In the genomic region with DNA sequence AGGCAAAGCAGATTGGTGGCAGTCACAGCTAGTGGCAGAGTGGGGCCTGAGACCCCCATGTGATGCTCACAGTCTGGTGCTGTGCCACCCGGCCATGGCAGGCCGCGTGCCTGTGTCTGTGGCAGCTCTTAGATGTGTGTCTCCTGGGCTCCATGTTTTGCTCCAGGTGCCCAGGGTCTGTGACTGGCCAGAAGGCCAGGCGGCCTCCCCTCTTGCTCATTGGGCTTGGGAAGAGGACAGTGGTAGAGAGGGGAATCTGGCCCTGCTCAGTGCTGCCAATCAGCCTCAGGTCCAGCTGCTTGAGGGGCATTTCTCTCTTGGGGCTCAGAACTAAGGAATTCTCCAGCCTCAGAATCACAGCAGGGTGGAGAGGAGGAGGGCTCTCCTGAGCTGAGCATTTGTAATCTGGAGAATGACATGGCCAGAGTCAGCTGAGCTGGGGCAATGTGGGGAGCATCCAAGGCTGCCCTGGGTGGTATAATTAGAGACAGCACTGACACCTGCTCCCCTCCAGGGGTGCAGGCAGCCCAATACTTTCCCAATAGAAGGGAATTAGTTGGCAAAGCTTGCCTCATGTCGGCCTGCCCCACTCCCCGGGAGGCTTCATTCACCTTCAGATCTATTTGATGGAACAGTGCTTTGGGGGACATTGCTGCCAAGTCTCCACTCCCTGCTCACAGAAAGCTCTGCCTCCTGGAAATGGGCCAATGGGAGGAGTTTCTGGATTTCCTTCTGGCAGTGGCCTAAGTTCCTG, we compare ENCODE assay signal across 8 cellular contexts. TPM values are rescaled to one million over a fixed set of nuclear protein-coding genes. Genes with fewer than 3 reads are reported as not detected.
DNase-seq lines count a peak whose midpoint lies in the region; ATAC-seq, FAIRE-seq and TF ChIP-seq lines count a peak whose summit lies in the region.

No MANE protein-coding gene starts in this region.

- H3K36me3 ChIP-seq in upper lobe of left lung = peaks cover 8 to 34% (median 24%) of the 10 kb centered on the region in 4 donors

- DNase-seq in GM03348 (ENCODE audit: low spot score) = peak; percentile 47
- peak; percentile 89 for DNase-seq in NCI-H69 (lab: John Stamatoyannopoulos, UW)
- peak; percentile 41 to 69 for DNase-seq in lung microvascular endothelial cell (ENCODE audit: low read depth in 2 of 2)
- DNase-seq in upper lobe of left lung = peak; percentile 59 to 73
- no peak for DNase-seq in RCC 7860 (ENCODE audit: low spot score)

- no peaks in the 10 kb centered on the region for H3K27me3 ChIP-seq in upper lobe of left lung

- 51 to 75% methylated on average over 2 to 6 of the region's 6 CpGs for WGBS in upper lobe of left lung, 2 donors

- TF ChIP-seq POLR2A in upper lobe of left lung (IDR thresholded peaks at IDR 0.05) = no peak

- ATAC-seq in upper lobe of left lung (ENCODE audit: low FRiP score in 2 of 2) (peak; percentile 65 to 67), GM18858 (IDR thresholded peaks at IDR 0.05; ENCODE audit: unreplicated experiment) (no peak), GM21529 (IDR thresholded peaks at IDR 0.05; ENCODE audit: unreplicated experiment) (no peak)

- H3K4me1 ChIP-seq in upper lobe of left lung = peaks cover 24 to 44% (median 26%) of the 10 kb centered on the region in 4 donors

- FAIRE-seq in RCC 7860 (lab: Jason Lieb, UNC) = no peak

- H3K4me3 ChIP-seq in upper lobe of left lung = no peak overlapping the region

- no peak for TF ChIP-seq EP300 in upper lobe of left lung (IDR thresholded peaks at IDR 0.05)

- H3K9me3 ChIP-seq in upper lobe of left lung = no peaks in the 10 kb centered on the region

- peak overlapping the region; percentile 35 for H3K27ac ChIP-seq in cingulate gyrus (ENCODE audit: low read depth, low read length)
- peak overlapping the region; percentile 13 to 68 (median 48) for H3K27ac ChIP-seq in upper lobe of left lung

- TF ChIP-seq CTCF in upper lobe of left lung (IDR thresholded peaks at IDR 0.05) = peak in 1 of 6 experiments; percentile 15

RNA-seq across cellular contexts. Expression of a gene that starts 44.5 kb away (rescaled TPM):
- not detected in 2 replicates for total RNA-seq in lung microvascular endothelial cell
- total RNA-seq in upper lobe of left lung = not detected

RNA-seq across cellular contexts. Expression of a gene that starts 52.9 kb away (rescaled TPM):
- total RNA-seq in lung microvascular endothelial cell = 50.8 and 60.4 TPM in 2 replicates
- total RNA-seq in upper lobe of left lung = 100 to 1,000 TPM in 5 of 6 donors, 10 to 100 TPM in 1; 97.9 to 168 (median 149) TPM

Comparison
In these comparisons a context has a peak if more than half of its experiments do, and no peak if none do; other contexts are left out.
1. ATAC-seq: peak in upper lobe of left lung (2 of 2); none in GM18858 (single experiment) and GM21529 (single experiment).